ENCODE assay signal across 2 cellular contexts in genomic region chr5:176648467-176649194, GRCh38.
TF ChIP-seq lines count a peak whose summit lies in the region.

No MANE protein-coding gene starts in this region.

TF ChIP-seq in HepG2, 621 proteins besides CTCF, POLR2A, EP300 and RAD21:
- peak; percentile 10 for TF ChIP-seq TEAD3 (CRISPR knock-in tag; optimal IDR thresholded peaks at IDR 0.05; ENCODE audit: borderline replicate concordance)
- TF ChIP-seq HNRNPL (IDR thresholded peaks at IDR 0.05; ENCODE audit: low read depth, low read length): 0 out of 2 replicates have a peak, but pooled peaks have one; percentile 19
- TF ChIP-seq RXRA (CRISPR knock-in tag; IDR thresholded peaks at IDR 0.05): 0 out of 2 replicates have a peak, but pooled peaks have one; percentile 17
- 0 out of 2 replicates have a peak, but pooled peaks have one; percentile 51 for TF ChIP-seq ZNF572 (CRISPR knock-in tag; IDR thresholded peaks at IDR 0.05)
- TF ChIP-seq HMGA1 (CRISPR knock-in tag; conservative IDR thresholded peaks at IDR 0.05): no peak
- no peak for TF ChIP-seq SNRNP70 (IDR thresholded peaks at IDR 0.05; ENCODE audit: low read depth, low read length)

TF ChIP-seq in GM12878, 131 proteins besides CTCF, POLR2A, EP300 and RAD21:
- TF ChIP-seq SREBF1 (IDR thresholded peaks at IDR 0.05; ENCODE audit: low read length) (no peak), ETV6 (conservative IDR thresholded peaks at IDR 0.05 in 1 of 2, IDR thresholded peaks at IDR 0.05 in 1 of 2; ENCODE audit: borderline replicate concordance in 1 of 2, low read depth in 1 of 2) (no peak), CUX1 (IDR thresholded peaks at IDR 0.05; ENCODE audit: insufficient replicate concordance, low read depth, low read length) (no peak), RELA (IDR thresholded peaks at IDR 0.05; ENCODE audit: borderline replicate concordance, partially characterized antibody) (no peak), NR2C1 (IDR thresholded peaks at IDR 0.05) (no peak), BACH1 (IDR thresholded peaks at IDR 0.05; ENCODE audit: borderline replicate concordance) (no peak), WRNIP1 (IDR thresholded peaks at IDR 0.05; ENCODE audit: borderline replicate concordance, low read depth, low read length) (no peak), NBN (IDR thresholded peaks at IDR 0.05) (no peak), TCF3 (IDR thresholded peaks at IDR 0.05; ENCODE audit: borderline replicate concordance, insufficient read depth, low read depth, low read length) (no peak), ZNF207 (IDR thresholded peaks at IDR 0.05; ENCODE audit: borderline replicate concordance) (no peak), NFIC (IDR thresholded peaks at IDR 0.05; ENCODE audit: low read depth, low read length) (no peak), ASH2L (IDR thresholded peaks at IDR 0.05; ENCODE audit: borderline replicate concordance, low read depth) (no peak), HDGF (IDR thresholded peaks at IDR 0.05) (no peak), ZSCAN29 (IDR thresholded peaks at IDR 0.05) (no peak), ZNF217 (IDR thresholded peaks at IDR 0.05) (no peak), ZNF622 (IDR thresholded peaks at IDR 0.05) (no peak), RBBP5 (conservative IDR thresholded peaks at IDR 0.05) (no peak), FOS (IDR thresholded peaks at IDR 0.05; ENCODE audit: borderline replicate concordance, extremely low read depth, insufficient read length) (no peak), RCOR1 (conservative IDR thresholded peaks at IDR 0.05; ENCODE audit: low read depth, low read length) (no peak)
